ENCODE assay signal across 1 cellular context in genomic region chr9:17121264-17121663, GRCh38.
TF ChIP-seq lines count a peak whose summit lies in the region.

No MANE protein-coding gene starts in this region.

TF ChIP-seq in H1, 55 proteins besides CTCF, POLR2A, EP300 and RAD21:
- TF ChIP-seq EZH2 (IDR thresholded peaks at IDR 0.05; ENCODE audit: low read depth, low read length, severe bottlenecking) (no peak), SIX5 (IDR thresholded peaks at IDR 0.05; ENCODE audit: low read depth, low read length) (no peak), CTBP2 (IDR thresholded peaks at IDR 0.05; ENCODE audit: borderline replicate concordance, insufficient read depth, insufficient read length, low read length) (no peak), BACH1 (IDR thresholded peaks at IDR 0.05; ENCODE audit: low read length) (no peak), NANOG (IDR thresholded peaks at IDR 0.05; ENCODE audit: insufficient read depth, low read depth, low read length, poor library complexity, severe bottlenecking) (no peak), NRF1 (IDR thresholded peaks at IDR 0.05; ENCODE audit: low read depth, low read length) (no peak), CHD7 (IDR thresholded peaks at IDR 0.05; ENCODE audit: insufficient replicate concordance, low read length) (no peak), CEBPB (IDR thresholded peaks at IDR 0.05; ENCODE audit: low read depth, low read length) (no peak), SAP30 (IDR thresholded peaks at IDR 0.05; ENCODE audit: insufficient read depth, insufficient replicate concordance, low read length) (no peak), TCF12 (IDR thresholded peaks at IDR 0.05; ENCODE audit: low read depth, low read length) (no peak), USF2 (IDR thresholded peaks at IDR 0.05; ENCODE audit: low read length) (no peak), GTF2F1 (IDR thresholded peaks at IDR 0.05; ENCODE audit: borderline replicate concordance, low read depth, low read length) (no peak), ZNF274 (IDR thresholded peaks at IDR 0.05; ENCODE audit: borderline replicate concordance, extremely low read depth, low read length) (no peak), PHF8 (conservative IDR thresholded peaks at IDR 0.05; ENCODE audit: low read depth, low read length) (no peak), MAFK (IDR thresholded peaks at IDR 0.05; ENCODE audit: low read depth, low read length) (no peak), CREB1 (IDR thresholded peaks at IDR 0.05) (no peak), RXRA (IDR thresholded peaks at IDR 0.05; ENCODE audit: insufficient read depth, low read depth, low read length) (no peak), SRF (IDR thresholded peaks at IDR 0.05; ENCODE audit: low read depth, low read length) (no peak), RNF2 (IDR thresholded peaks at IDR 0.05; ENCODE audit: borderline replicate concordance, low read depth, low read length, missing control alignments, poor library complexity, severe bottlenecking) (no peak)
